8 cellular contexts compared by ENCODE assay signal in genomic region chr11:62909107-62909894, GRCh38. TPM values are rescaled to one million over a fixed set of nuclear protein-coding genes. Genes with fewer than 3 reads are reported as not detected.
DNase-seq lines count a peak whose midpoint lies in the region; ATAC-seq and TF ChIP-seq lines count a peak whose summit lies in the region.

No MANE protein-coding gene starts in this region.

- peak; percentile 35 for DNase-seq in activated CD4-positive, alpha-beta T cell treated with anti-CD3 and anti-CD28 coated beads for 48 hours
- no peak for DNase-seq in activated CD4-positive, alpha-beta T cell treated with anti-CD3 and anti-CD28 coated beads, Interleukin-2, amount 10 ng/mL, durations not matched to agents 24 days and 14 days
- DNase-seq in NCI-H226 (peak; percentile 87), chondrocyte (ENCODE audit: low spot score) (no peak), left kidney (ENCODE audit: low read depth, low spot score) (peak; percentile 90), type B pancreatic cell (ENCODE audit: extremely low spot score, unreplicated experiment) (no peak)
- no peak for DNase-seq in activated naive CD4-positive, alpha-beta T cell treated with anti-CD3 and anti-CD28 coated beads, Interleukin-2, amount 10 ng/mL, durations not matched to agents 7 days and 5 days

- peaks cover 10% of the 10 kb centered on the region for H3K27me3 Mint-ChIP-seq in activated CD4-positive, alpha-beta T cell treated with anti-CD3 and anti-CD28 coated beads, Interleukin-2, amount 10 ng/mL, durations not matched to agents 24 days and 14 days
- peaks cover 2% of the 10 kb centered on the region for H3K27me3 Mint-ChIP-seq in chondrocyte (ENCODE audit: low read depth)
- peaks cover 7% of the 10 kb centered on the region for H3K27me3 Mint-ChIP-seq in type B pancreatic cell
- H3K27me3 Mint-ChIP-seq in activated naive CD4-positive, alpha-beta T cell treated with anti-CD3 and anti-CD28 coated beads, Interleukin-2, amount 10 ng/mL, durations not matched to agents 7 days and 5 days = peaks cover 43% of the 10 kb centered on the region

- no peaks in the 10 kb centered on the region for H3K9me3 Mint-ChIP-seq in activated CD4-positive, alpha-beta T cell treated with anti-CD3 and anti-CD28 coated beads, Interleukin-2, amount 10 ng/mL, durations not matched to agents 24 days and 14 days
- no peaks in the 10 kb centered on the region for H3K9me3 Mint-ChIP-seq in chondrocyte (ENCODE audit: low read depth)
- H3K9me3 Mint-ChIP-seq in type B pancreatic cell = no peaks in the 10 kb centered on the region
- no peaks in the 10 kb centered on the region for H3K9me3 Mint-ChIP-seq in activated naive CD4-positive, alpha-beta T cell treated with anti-CD3 and anti-CD28 coated beads, Interleukin-2, amount 10 ng/mL, durations not matched to agents 7 days and 5 days

- no peak for ATAC-seq in GM18498 (IDR thresholded peaks at IDR 0.05; ENCODE audit: unreplicated experiment)

- H3K4me3 Mint-ChIP-seq in activated CD4-positive, alpha-beta T cell treated with anti-CD3 and anti-CD28 coated beads, Interleukin-2, amount 10 ng/mL, durations not matched to agents 24 days and 14 days = no peak overlapping the region
- H3K4me3 Mint-ChIP-seq in chondrocyte (ENCODE audit: unreplicated experiment) (no peak overlapping the region), type B pancreatic cell (no peak overlapping the region)
- no peak overlapping the region for H3K4me3 Mint-ChIP-seq in activated naive CD4-positive, alpha-beta T cell treated with anti-CD3 and anti-CD28 coated beads, Interleukin-2, amount 10 ng/mL, durations not matched to agents 7 days and 5 days

- H3K36me3 Mint-ChIP-seq in activated CD4-positive, alpha-beta T cell treated with anti-CD3 and anti-CD28 coated beads, Interleukin-2, amount 10 ng/mL, durations not matched to agents 24 days and 14 days (ENCODE audit: low read depth) = no peaks in the 10 kb centered on the region
- H3K36me3 Mint-ChIP-seq in chondrocyte (ENCODE audit: low read depth) = no peaks in the 10 kb centered on the region
- H3K36me3 Mint-ChIP-seq in type B pancreatic cell = no peaks in the 10 kb centered on the region
- H3K36me3 Mint-ChIP-seq in activated naive CD4-positive, alpha-beta T cell treated with anti-CD3 and anti-CD28 coated beads, Interleukin-2, amount 10 ng/mL, durations not matched to agents 7 days and 5 days = no peaks in the 10 kb centered on the region

- peaks cover 8% of the 10 kb centered on the region for H3K4me1 Mint-ChIP-seq in activated CD4-positive, alpha-beta T cell treated with anti-CD3 and anti-CD28 coated beads, Interleukin-2, amount 10 ng/mL, durations not matched to agents 24 days and 14 days
- H3K4me1 Mint-ChIP-seq in chondrocyte (ENCODE audit: low read depth) = no peaks in the 10 kb centered on the region
- peaks cover 11% of the 10 kb centered on the region for H3K4me1 Mint-ChIP-seq in type B pancreatic cell (ENCODE audit: unreplicated experiment)
- H3K4me1 Mint-ChIP-seq in activated naive CD4-positive, alpha-beta T cell treated with anti-CD3 and anti-CD28 coated beads, Interleukin-2, amount 10 ng/mL, durations not matched to agents 7 days and 5 days = peaks cover 10% of the 10 kb centered on the region

- H3K27ac Mint-ChIP-seq in activated CD4-positive, alpha-beta T cell treated with anti-CD3 and anti-CD28 coated beads, Interleukin-2, amount 10 ng/mL, durations not matched to agents 24 days and 14 days = no peak overlapping the region
- H3K27ac Mint-ChIP-seq in chondrocyte (ENCODE audit: unreplicated experiment) = no peak overlapping the region
- H3K27ac Mint-ChIP-seq in type B pancreatic cell = no peak overlapping the region
- H3K27ac Mint-ChIP-seq in activated naive CD4-positive, alpha-beta T cell treated with anti-CD3 and anti-CD28 coated beads, Interleukin-2, amount 10 ng/mL, durations not matched to agents 7 days and 5 days = no peak overlapping the region

- TF ChIP-seq CTCF in chondrocyte (IDR thresholded peaks at IDR 0.05) = peak; percentile 80
- peak; percentile 78 for TF ChIP-seq CTCF in type B pancreatic cell (conservative IDR thresholded peaks at IDR 0.05)

- intact Hi-C loops in activated CD4-positive, alpha-beta T cell treated with anti-CD3 and anti-CD28 coated beads, Interleukin-2, amount 10 ng/mL, durations not matched to agents 24 days and 14 days (cut with micrococcal nuclease) = loop anchor here (5.0 kb wide), 1 partner anchor 303 kb away; no protein-coding TSS in a partner anchor

- CTCF ChIA-PET in activated naive CD4-positive, alpha-beta T cell treated with anti-CD3 and anti-CD28 coated beads, Interleukin-2, amount 10 ng/mL, durations not matched to agents 7 days and 5 days (lab: Charles Lee) = interaction anchor here (0.6 to 8.2 kb wide), 5 partner anchors 10 to 114 kb away, joined by 3 to 231 read pairs (median 5); no protein-coding TSS in a partner anchor

RNA-seq across cellular contexts. Expression of gene CHRM1, which starts 11.9 kb away (rescaled TPM):
- not detected in 2 replicates for total RNA-seq in activated CD4-positive, alpha-beta T cell treated with anti-CD3 and anti-CD28 coated beads, Interleukin-2, amount 10 ng/mL, durations not matched to agents 24 days and 14 days
- total RNA-seq in chondrocyte (not detected in 3 replicates), type B pancreatic cell (ENCODE audit: low replicate concordance) (0.29 and 2.1 TPM in 2 replicates)

RNA-seq across cellular contexts. Expression of gene SLC3A2, which starts 28.6 kb away (rescaled TPM):
- 364 and 379 TPM in 2 replicates for total RNA-seq in activated CD4-positive, alpha-beta T cell treated with anti-CD3 and anti-CD28 coated beads, Interleukin-2, amount 10 ng/mL, durations not matched to agents 24 days and 14 days
- 125 to 380 TPM (median 374 TPM) in 3 replicates for total RNA-seq in chondrocyte
- total RNA-seq in type B pancreatic cell (ENCODE audit: low replicate concordance) = 190 and 287 TPM in 2 replicates

Comparison
In these comparisons a context has a peak if more than half of its experiments do, and no peak if none do; other contexts are left out.
1. DNase-seq: peak in activated CD4-positive, alpha-beta T cell treated with anti-CD3 and anti-CD28 coated beads for 48 hours (single experiment), NCI-H226 (single experiment) and left kidney (single experiment); none in activated CD4-positive, alpha-beta T cell treated with anti-CD3 and anti-CD28 coated beads, Interleukin-2, amount 10 ng/mL, durations not matched to agents 24 days and 14 days (single experiment), chondrocyte (single experiment), type B pancreatic cell (single experiment) and activated naive CD4-positive, alpha-beta T cell treated with anti-CD3 and anti-CD28 coated beads, Interleukin-2, amount 10 ng/mL, durations not matched to agents 7 days and 5 days (single experiment).